Comparison of ENCODE assay signal across 1 cellular context in the genomic region with DNA sequence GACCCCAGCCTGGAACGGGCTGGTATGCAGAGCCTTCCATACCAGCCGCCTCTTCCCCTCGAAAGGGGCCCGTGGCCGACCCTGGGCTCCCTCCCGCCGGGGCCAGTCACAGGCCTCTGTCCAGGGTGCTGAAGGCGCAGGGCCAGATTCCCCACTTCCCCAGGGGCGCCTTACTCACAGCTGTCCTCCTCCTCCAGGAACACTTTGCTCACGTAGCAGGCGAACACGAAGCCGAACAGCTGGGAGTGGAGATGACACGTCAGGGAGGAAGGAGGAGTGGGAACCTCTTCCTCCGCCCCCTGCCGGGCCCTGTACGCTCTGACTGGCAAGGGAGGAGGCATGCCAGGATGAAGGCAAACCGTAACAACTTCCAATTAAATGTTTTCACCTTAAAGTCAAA.
TF ChIP-seq lines count a peak whose summit lies in the region.

No MANE protein-coding gene starts in this region.

TF ChIP-seq in HepG2, 621 proteins besides CTCF, POLR2A, EP300 and RAD21 (continued from another document and continues in another):
- TF ChIP-seq, protein P1, sequence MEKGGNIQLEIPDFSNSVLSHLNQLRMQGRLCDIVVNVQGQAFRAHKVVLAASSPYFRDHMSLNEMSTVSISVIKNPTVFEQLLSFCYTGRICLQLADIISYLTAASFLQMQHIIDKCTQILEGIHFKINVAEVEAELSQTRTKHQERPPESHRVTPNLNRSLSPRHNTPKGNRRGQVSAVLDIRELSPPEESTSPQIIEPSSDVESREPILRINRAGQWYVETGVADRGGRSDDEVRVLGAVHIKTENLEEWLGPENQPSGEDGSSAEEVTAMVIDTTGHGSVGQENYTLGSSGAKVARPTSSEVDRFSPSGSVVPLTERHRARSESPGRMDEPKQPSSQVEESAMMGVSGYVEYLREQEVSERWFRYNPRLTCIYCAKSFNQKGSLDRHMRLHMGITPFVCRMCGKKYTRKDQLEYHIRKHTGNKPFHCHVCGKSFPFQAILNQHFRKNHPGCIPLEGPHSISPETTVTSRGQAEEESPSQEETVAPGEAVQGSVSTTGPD (CRISPR knock-in tag; IDR thresholded peaks at IDR 0.05): no peak
- TF ChIP-seq, protein P2, sequence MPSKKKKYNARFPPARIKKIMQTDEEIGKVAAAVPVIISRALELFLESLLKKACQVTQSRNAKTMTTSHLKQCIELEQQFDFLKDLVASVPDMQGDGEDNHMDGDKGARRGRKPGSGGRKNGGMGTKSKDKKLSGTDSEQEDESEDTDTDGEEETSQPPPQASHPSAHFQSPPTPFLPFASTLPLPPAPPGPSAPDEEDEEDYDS (CRISPR knock-in tag; IDR thresholded peaks at IDR 0.05): no peak
- TF ChIP-seq TAF15 (IDR thresholded peaks at IDR 0.05; ENCODE audit: low read depth, low read length, poor library complexity, severe bottlenecking): no peak
- TF ChIP-seq, protein P3, sequence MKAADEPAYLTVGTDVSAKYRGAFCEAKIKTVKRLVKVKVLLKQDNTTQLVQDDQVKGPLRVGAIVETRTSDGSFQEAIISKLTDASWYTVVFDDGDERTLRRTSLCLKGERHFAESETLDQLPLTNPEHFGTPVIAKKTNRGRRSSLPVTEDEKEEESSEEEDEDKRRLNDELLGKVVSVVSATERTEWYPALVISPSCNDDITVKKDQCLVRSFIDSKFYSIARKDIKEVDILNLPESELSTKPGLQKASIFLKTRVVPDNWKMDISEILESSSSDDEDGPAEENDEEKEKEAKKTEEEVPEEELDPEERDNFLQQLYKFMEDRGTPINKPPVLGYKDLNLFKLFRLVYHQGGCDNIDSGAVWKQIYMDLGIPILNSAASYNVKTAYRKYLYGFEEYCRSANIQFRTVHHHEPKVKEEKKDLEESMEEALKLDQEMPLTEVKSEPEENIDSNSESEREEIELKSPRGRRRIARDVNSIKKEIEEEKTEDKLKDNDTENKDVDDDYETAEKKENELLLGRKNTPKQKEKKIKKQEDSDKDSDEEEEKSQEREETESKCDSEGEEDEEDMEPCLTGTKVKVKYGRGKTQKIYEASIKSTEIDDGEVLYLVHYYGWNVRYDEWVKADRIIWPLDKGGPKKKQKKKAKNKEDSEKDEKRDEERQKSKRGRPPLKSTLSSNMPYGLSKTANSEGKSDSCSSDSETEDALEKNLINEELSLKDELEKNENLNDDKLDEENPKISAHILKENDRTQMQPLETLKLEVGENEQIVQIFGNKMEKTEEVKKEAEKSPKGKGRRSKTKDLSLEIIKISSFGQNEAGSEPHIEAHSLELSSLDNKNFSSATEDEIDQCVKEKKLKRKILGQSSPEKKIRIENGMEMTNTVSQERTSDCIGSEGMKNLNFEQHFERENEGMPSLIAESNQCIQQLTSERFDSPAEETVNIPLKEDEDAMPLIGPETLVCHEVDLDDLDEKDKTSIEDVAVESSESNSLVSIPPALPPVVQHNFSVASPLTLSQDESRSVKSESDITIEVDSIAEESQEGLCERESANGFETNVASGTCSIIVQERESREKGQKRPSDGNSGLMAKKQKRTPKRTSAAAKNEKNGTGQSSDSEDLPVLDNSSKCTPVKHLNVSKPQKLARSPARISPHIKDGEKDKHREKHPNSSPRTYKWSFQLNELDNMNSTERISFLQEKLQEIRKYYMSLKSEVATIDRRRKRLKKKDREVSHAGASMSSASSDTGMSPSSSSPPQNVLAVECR (CRISPR knock-in tag; IDR thresholded peaks at IDR 0.05; ENCODE audit: borderline replicate concordance): peak; percentile 60; the same call in 1 of the 2 replicates
- no peak for TF ChIP-seq ZFAT (CRISPR knock-in tag; conservative IDR thresholded peaks at IDR 0.05)
- TF ChIP-seq CBX5 (CRISPR knock-in tag; IDR thresholded peaks at IDR 0.05; ENCODE audit: borderline replicate concordance): no peak
- TF ChIP-seq NR3C1 (CRISPR knock-in tag; IDR thresholded peaks at IDR 0.05): no peak
- no peak for TF ChIP-seq HMGA1 (CRISPR knock-in tag; conservative IDR thresholded peaks at IDR 0.05)
- TF ChIP-seq ZBTB1 (CRISPR knock-in tag; IDR thresholded peaks at IDR 0.05; ENCODE audit: borderline replicate concordance): peak; percentile 77; the same call in 1 of the 2 replicates
- TF ChIP-seq, protein P4, sequence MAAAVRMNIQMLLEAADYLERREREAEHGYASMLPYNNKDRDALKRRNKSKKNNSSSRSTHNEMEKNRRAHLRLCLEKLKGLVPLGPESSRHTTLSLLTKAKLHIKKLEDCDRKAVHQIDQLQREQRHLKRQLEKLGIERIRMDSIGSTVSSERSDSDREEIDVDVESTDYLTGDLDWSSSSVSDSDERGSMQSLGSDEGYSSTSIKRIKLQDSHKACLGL (CRISPR knock-in tag; IDR thresholded peaks at IDR 0.05): 0 out of 2 replicates have a peak, but pooled peaks have one; percentile 49
- TF ChIP-seq, protein P5, sequence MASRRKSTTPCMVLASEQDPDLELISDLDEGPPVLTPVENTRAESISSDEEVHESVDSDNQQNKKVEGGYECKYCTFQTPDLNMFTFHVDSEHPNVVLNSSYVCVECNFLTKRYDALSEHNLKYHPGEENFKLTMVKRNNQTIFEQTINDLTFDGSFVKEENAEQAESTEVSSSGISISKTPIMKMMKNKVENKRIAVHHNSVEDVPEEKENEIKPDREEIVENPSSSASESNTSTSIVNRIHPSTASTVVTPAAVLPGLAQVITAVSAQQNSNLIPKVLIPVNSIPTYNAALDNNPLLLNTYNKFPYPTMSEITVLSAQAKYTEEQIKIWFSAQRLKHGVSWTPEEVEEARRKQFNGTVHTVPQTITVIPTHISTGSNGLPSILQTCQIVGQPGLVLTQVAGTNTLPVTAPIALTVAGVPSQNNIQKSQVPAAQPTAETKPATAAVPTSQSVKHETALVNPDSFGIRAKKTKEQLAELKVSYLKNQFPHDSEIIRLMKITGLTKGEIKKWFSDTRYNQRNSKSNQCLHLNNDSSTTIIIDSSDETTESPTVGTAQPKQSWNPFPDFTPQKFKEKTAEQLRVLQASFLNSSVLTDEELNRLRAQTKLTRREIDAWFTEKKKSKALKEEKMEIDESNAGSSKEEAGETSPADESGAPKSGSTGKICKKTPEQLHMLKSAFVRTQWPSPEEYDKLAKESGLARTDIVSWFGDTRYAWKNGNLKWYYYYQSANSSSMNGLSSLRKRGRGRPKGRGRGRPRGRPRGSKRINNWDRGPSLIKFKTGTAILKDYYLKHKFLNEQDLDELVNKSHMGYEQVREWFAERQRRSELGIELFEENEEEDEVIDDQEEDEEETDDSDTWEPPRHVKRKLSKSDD (CRISPR knock-in tag; IDR thresholded peaks at IDR 0.05; ENCODE audit: low read depth): no peak
- TF ChIP-seq, protein P6, sequence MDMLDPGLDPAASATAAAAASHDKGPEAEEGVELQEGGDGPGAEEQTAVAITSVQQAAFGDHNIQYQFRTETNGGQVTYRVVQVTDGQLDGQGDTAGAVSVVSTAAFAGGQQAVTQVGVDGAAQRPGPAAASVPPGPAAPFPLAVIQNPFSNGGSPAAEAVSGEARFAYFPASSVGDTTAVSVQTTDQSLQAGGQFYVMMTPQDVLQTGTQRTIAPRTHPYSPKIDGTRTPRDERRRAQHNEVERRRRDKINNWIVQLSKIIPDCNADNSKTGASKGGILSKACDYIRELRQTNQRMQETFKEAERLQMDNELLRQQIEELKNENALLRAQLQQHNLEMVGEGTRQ (IDR thresholded peaks at IDR 0.05; ENCODE audit: low read depth, low read length): no peak
- TF ChIP-seq, protein P6 (CRISPR knock-in tag; IDR thresholded peaks at IDR 0.05; ENCODE audit: borderline replicate concordance): no peak
- TF ChIP-seq JUND (CRISPR knock-in tag; IDR thresholded peaks at IDR 0.05): no peak
- TF ChIP-seq, protein P7, sequence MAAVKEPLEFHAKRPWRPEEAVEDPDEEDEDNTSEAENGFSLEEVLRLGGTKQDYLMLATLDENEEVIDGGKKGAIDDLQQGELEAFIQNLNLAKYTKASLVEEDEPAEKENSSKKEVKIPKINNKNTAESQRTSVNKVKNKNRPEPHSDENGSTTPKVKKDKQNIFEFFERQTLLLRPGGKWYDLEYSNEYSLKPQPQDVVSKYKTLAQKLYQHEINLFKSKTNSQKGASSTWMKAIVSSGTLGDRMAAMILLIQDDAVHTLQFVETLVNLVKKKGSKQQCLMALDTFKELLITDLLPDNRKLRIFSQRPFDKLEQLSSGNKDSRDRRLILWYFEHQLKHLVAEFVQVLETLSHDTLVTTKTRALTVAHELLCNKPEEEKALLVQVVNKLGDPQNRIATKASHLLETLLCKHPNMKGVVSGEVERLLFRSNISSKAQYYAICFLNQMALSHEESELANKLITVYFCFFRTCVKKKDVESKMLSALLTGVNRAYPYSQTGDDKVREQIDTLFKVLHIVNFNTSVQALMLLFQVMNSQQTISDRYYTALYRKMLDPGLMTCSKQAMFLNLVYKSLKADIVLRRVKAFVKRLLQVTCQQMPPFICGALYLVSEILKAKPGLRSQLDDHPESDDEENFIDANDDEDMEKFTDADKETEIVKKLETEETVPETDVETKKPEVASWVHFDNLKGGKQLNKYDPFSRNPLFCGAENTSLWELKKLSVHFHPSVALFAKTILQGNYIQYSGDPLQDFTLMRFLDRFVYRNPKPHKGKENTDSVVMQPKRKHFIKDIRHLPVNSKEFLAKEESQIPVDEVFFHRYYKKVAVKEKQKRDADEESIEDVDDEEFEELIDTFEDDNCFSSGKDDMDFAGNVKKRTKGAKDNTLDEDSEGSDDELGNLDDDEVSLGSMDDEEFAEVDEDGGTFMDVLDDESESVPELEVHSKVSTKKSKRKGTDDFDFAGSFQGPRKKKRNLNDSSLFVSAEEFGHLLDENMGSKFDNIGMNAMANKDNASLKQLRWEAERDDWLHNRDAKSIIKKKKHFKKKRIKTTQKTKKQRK (IDR thresholded peaks at IDR 0.05; ENCODE audit: low read length): no peak
- peak; percentile 34; the same call in 1 of the 2 replicates for TF ChIP-seq FOXA3 (CRISPR knock-in tag; IDR thresholded peaks at IDR 0.05)
- TF ChIP-seq, protein P8, sequence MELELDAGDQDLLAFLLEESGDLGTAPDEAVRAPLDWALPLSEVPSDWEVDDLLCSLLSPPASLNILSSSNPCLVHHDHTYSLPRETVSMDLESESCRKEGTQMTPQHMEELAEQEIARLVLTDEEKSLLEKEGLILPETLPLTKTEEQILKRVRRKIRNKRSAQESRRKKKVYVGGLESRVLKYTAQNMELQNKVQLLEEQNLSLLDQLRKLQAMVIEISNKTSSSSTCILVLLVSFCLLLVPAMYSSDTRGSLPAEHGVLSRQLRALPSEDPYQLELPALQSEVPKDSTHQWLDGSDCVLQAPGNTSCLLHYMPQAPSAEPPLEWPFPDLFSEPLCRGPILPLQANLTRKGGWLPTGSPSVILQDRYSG (CRISPR knock-in tag; IDR thresholded peaks at IDR 0.05): no peak
- TF ChIP-seq, protein P9, sequence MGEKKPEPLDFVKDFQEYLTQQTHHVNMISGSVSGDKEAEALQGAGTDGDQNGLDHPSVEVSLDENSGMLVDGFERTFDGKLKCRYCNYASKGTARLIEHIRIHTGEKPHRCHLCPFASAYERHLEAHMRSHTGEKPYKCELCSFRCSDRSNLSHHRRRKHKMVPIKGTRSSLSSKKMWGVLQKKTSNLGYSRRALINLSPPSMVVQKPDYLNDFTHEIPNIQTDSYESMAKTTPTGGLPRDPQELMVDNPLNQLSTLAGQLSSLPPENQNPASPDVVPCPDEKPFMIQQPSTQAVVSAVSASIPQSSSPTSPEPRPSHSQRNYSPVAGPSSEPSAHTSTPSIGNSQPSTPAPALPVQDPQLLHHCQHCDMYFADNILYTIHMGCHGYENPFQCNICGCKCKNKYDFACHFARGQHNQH (CRISPR knock-in tag; IDR thresholded peaks at IDR 0.05): peak; percentile 65; the same call in 1 of the 2 replicates
- no peak for TF ChIP-seq SMYD3 (CRISPR knock-in tag; IDR thresholded peaks at IDR 0.05)
- no peak for TF ChIP-seq ZBTB38 (CRISPR knock-in tag; IDR thresholded peaks at IDR 0.05)
- TF ChIP-seq, protein P10, sequence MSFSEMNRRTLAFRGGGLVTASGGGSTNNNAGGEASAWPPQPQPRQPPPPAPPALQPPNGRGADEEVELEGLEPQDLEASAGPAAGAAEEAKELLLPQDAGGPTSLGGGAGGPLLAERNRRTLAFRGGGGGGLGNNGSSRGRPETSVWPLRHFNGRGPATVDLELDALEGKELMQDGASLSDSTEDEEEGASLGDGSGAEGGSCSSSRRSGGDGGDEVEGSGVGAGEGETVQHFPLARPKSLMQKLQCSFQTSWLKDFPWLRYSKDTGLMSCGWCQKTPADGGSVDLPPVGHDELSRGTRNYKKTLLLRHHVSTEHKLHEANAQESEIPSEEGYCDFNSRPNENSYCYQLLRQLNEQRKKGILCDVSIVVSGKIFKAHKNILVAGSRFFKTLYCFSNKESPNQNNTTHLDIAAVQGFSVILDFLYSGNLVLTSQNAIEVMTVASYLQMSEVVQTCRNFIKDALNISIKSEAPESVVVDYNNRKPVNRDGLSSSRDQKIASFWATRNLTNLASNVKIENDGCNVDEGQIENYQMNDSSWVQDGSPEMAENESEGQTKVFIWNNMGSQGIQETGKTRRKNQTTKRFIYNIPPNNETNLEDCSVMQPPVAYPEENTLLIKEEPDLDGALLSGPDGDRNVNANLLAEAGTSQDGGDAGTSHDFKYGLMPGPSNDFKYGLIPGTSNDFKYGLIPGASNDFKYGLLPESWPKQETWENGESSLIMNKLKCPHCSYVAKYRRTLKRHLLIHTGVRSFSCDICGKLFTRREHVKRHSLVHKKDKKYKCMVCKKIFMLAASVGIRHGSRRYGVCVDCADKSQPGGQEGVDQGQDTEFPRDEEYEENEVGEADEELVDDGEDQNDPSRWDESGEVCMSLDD (CRISPR knock-in tag; IDR thresholded peaks at IDR 0.05; ENCODE audit: borderline replicate concordance): peak; percentile 41; the same call in 1 of the 2 replicates
- no peak for TF ChIP-seq SSRP1 (CRISPR knock-in tag; IDR thresholded peaks at IDR 0.05)
- TF ChIP-seq ADNP (CRISPR knock-in tag; IDR thresholded peaks at IDR 0.05): no peak
- no peak for TF ChIP-seq MTA1 (CRISPR knock-in tag; IDR thresholded peaks at IDR 0.05; ENCODE audit: borderline replicate concordance)
- TF ChIP-seq, protein P11, sequence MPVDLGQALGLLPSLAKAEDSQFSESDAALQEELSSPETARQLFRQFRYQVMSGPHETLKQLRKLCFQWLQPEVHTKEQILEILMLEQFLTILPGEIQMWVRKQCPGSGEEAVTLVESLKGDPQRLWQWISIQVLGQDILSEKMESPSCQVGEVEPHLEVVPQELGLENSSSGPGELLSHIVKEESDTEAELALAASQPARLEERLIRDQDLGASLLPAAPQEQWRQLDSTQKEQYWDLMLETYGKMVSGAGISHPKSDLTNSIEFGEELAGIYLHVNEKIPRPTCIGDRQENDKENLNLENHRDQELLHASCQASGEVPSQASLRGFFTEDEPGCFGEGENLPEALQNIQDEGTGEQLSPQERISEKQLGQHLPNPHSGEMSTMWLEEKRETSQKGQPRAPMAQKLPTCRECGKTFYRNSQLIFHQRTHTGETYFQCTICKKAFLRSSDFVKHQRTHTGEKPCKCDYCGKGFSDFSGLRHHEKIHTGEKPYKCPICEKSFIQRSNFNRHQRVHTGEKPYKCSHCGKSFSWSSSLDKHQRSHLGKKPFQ (CRISPR knock-in tag; IDR thresholded peaks at IDR 0.05; ENCODE audit: insufficient replicate concordance): no peak
- no peak for TF ChIP-seq AKAP8 (CRISPR knock-in tag; IDR thresholded peaks at IDR 0.05)
- no peak for TF ChIP-seq ZNF674 (CRISPR knock-in tag; IDR thresholded peaks at IDR 0.05; ENCODE audit: low read depth)
